Comparison of ENCODE assay signal across 1 cellular context in genomic region chr2:36979007-36979406, GRCh38.
TF ChIP-seq lines count a peak whose summit lies in the region.

No MANE protein-coding gene starts in this region.

TF ChIP-seq in HEK293, 187 proteins besides CTCF, POLR2A, EP300 and RAD21:
- TF ChIP-seq ZNF121 (tag by site-specific recombination; IDR thresholded peaks at IDR 0.05) = peak; percentile 54; the same call in 1 of the 2 replicates
